ENCODE assay signal across 8 cellular contexts in the genomic region with DNA sequence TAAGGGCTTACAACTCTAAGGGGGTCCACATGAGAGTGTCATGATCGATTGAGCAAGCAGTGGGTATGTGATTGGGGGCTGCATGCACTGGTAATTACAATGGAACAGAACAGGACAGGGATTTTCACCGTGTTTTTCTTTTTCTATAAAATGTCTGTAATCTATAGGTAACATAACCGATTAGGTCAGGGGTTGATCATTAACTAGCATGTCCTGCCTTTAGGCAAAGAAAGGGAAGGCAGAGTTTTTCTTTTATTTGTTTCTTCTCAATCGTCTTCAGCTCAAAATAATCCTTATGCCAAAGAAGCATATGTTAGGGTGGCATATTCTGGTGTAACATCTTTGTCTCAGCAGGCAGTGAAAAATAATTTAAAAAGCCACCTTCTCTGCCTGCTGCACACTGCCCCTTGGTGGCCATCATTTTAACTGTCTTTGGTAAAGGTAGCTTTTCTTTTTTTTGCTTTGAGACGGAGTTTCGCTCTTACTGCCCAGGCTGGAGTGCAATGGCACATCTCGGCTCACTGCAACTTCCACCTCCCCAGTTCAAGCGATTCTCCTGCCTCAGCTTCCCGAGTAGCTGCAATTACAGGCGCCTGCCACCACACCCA. TPM values are rescaled to one million over a fixed set of nuclear protein-coding genes. Genes with fewer than 3 reads are reported as not detected.
A peak's percentile ranks its signal among the peaks of the same experiment; 100 is the strongest.
DNase-seq lines count a peak whose midpoint lies in the region; ATAC-seq and TF ChIP-seq lines count a peak whose summit lies in the region.

No MANE protein-coding gene starts in this region.

- H3K36me3 ChIP-seq in PC-9 (ENCODE audit: low read depth) = no peaks in the 10 kb centered on the region
- H3K36me3 ChIP-seq in kidney epithelial cell (ENCODE audit: control insufficient read depth, insufficient read depth, low read length) = no peaks in the 10 kb centered on the region

- TF ChIP-seq CTCF in PC-9 (conservative IDR thresholded peaks at IDR 0.05) (peak; percentile 59), kidney epithelial cell (IDR thresholded peaks at IDR 0.05; ENCODE audit: insufficient read depth, low read length, poor library complexity, severe bottlenecking) (peak; percentile 45)

- H3K79me2 ChIP-seq in PC-9 (ENCODE audit: low read depth) = peaks cover 6% of the 10 kb centered on the region; the same call in 1 of the 2 replicates

- CTCF ChIA-PET in PC-9 (lab: Charles Lee) = interaction anchor here (0.6 kb wide), 1 partner anchor 97 kb away, joined by 3 read pairs; no protein-coding TSS in a partner anchor

- H3K27me3 ChIP-seq in PC-9 (ENCODE audit: insufficient read depth, low read depth) (no peaks in the 10 kb centered on the region), kidney epithelial cell (ENCODE audit: control insufficient read depth, insufficient read depth, low read length) (no peaks in the 10 kb centered on the region)

- peak in 3 of 4 experiments; percentile 7 to 24 (median 19) for DNase-seq in activated CD4-positive, CD25-positive, alpha-beta regulatory T cell (lab: John Stamatoyannopoulos, UW)
- no peak for DNase-seq in activated CD4-positive, CD25-positive, alpha-beta regulatory T cell treated with anti-CD3 and anti-CD28 coated beads, Interleukin-2, amount 50 U/mL, for 72 hours
- DNase-seq in PC-9 (no peak), kidney epithelial cell (ENCODE audit: low read depth) (no peak), UCSD-AML1 (lab: John Stamatoyannopoulos, UW; ENCODE audit: unreplicated experiment) (no peak)
- DNase-seq in activated naive CD4-positive, alpha-beta T cell treated with anti-CD3 and anti-CD28 coated beads, Interleukin-2, amount 50 U/mL, for 16 hours = peak; percentile 44
- DNase-seq in stimulated activated CD8-positive, alpha-beta memory T cell treated with anti-CD3 and anti-CD28 coated beads, Interleukin-12 subunit alpha, Interleukin-12 subunit beta, amount 100 ng/mL, for 1 hour (ENCODE audit: low read depth) = peak; percentile 50

- H3K27ac ChIP-seq in PC-9 = no peak overlapping the region

- H3K4me2 ChIP-seq in PC-9 = no peak overlapping the region

- no peaks in the 10 kb centered on the region for H4K20me1 ChIP-seq in PC-9 (ENCODE audit: insufficient read depth)

- intact Hi-C loops in PC-9 (cut with micrococcal nuclease; ENCODE audit: unreplicated experiment) = loop anchor here (1.0 to 10.0 kb wide), 2 partner anchors 214 to 365 kb away; partner anchors contain the start of gene RPS6KA2

- ATAC-seq in HG02610 (IDR thresholded peaks at IDR 0.05; ENCODE audit: unreplicated experiment) = peak; percentile 47

- no peaks in the 10 kb centered on the region for H3K4me1 ChIP-seq in PC-9 (replicated peaks; ENCODE audit: insufficient read depth)

- H3K4me3 ChIP-seq in PC-9 (no peak overlapping the region), kidney epithelial cell (ENCODE audit: low read depth, low read length) (no peak overlapping the region)

- POLR2A ChIA-PET in PC-9 (lab: Charles Lee; ENCODE audit: unreplicated experiment) = no interaction called here

- BruUV-seq in PC-9 (replicated peaks; lab: Mats Ljungman, UMichigan) = no TSS peak

- no peaks in the 10 kb centered on the region for H3K9me3 ChIP-seq in PC-9 (ENCODE audit: insufficient read depth, low read depth)

- H2AFZ ChIP-seq in PC-9 = no peak overlapping the region

- H3F3A ChIP-seq in PC-9 (ENCODE audit: insufficient read depth, low read depth) = no peaks in the 10 kb centered on the region

- H3K9me2 ChIP-seq in PC-9 (ENCODE audit: insufficient read depth) = no peaks in the 10 kb centered on the region

RNA-seq across cellular contexts. Expression of gene CEP43, which starts 9.7 kb away (rescaled TPM):
- total RNA-seq in PC-9 (2021) (18.1 and 19.7 TPM in 2 replicates), kidney epithelial cell (13.8 and 21.1 TPM in 2 replicates)

RNA-seq across cellular contexts. Expression of gene RNASET2, which starts 33.2 kb away (rescaled TPM):
- total RNA-seq in PC-9 (2021) (16.3 and 20.1 TPM in 2 replicates), kidney epithelial cell (113 and 139 TPM in 2 replicates)

Comparison
In these comparisons a context has a peak if more than half of its experiments do, and no peak if none do; other contexts are left out.
1. DNase-seq: peak in activated CD4-positive, CD25-positive, alpha-beta regulatory T cell (3 of 4), activated naive CD4-positive, alpha-beta T cell treated with anti-CD3 and anti-CD28 coated beads, Interleukin-2, amount 50 U/mL, for 16 hours (single experiment) and stimulated activated CD8-positive, alpha-beta memory T cell treated with anti-CD3 and anti-CD28 coated beads, Interleukin-12 subunit alpha, Interleukin-12 subunit beta, amount 100 ng/mL, for 1 hour (single experiment); none in activated CD4-positive, CD25-positive, alpha-beta regulatory T cell treated with anti-CD3 and anti-CD28 coated beads, Interleukin-2, amount 50 U/mL, for 72 hours (single experiment), PC-9 (0 of 2), kidney epithelial cell (single experiment) and UCSD-AML1 (single experiment).